16 cellular contexts compared by ENCODE assay signal in the genomic region with DNA sequence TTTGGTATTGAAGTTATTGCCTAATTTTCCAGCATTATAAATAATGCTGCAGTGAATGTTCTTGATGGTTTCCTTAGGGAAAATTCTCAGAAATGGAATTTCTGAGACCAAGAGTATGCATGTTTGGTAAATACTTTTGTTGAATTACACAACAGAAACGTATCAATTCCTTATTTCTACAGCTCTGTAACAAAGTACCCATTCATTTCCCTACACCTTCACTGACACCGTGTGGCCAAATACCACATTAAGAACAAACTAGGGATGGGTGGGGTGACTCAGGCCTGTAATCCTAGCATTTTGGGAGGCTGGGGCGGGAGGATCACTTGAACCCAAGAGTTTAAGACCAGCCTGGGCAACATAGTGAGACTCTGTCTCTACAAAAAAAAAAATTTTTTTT.
DNase-seq lines count a peak whose midpoint lies in the region; ATAC-seq, FAIRE-seq and TF ChIP-seq lines count a peak whose summit lies in the region.
"Had no signal": no experiment of that assay in that cellular context is flagged by ENCODE, and none has a peak within 500 bp of the region (broad histone marks: within the 10 kb centered on the region; RNA-seq: fewer than 3 reads in every experiment).

No MANE protein-coding gene starts in this region.

- TF ChIP-seq CTCF in D721Med (IDR thresholded peaks at IDR 0.05; ENCODE audit: insufficient read depth, missing control alignments) (peak; percentile 9), fibroblast of mammary gland (conservative IDR thresholded peaks at IDR 0.05; ENCODE audit: control insufficient read depth, insufficient read depth, low read depth, low read length) (peak; percentile 16)

- no peak overlapping the region for H3K4me3 ChIP-seq in fibroblast of mammary gland (ENCODE audit: control insufficient read depth, low read depth, low read length)
- H3K4me3 ChIP-seq: psoas muscle, vagina had no signal

- FAIRE-seq in D721Med (lab: Jason Lieb, UNC) (no peak), RCC 7860 (lab: Jason Lieb, UNC) (no peak)

- peak; percentile 7; the same call in 1 of the 2 replicates for TF ChIP-seq RAD21 in Ishikawa (IDR thresholded peaks at IDR 0.05; ENCODE audit: low read depth)

- DNase-seq in D721Med (ENCODE audit: insufficient read length, low spot score) (no peak), fibroblast of mammary gland (ENCODE audit: low read depth) (peak; percentile 37), GM19238 (ENCODE audit: insufficient read length, low spot score) (no peak), RCC 7860 (ENCODE audit: low spot score) (no peak), inferior parietal cortex (ENCODE audit: extremely low spot score) (no peak)
- DNase-seq: activated CD4-positive, alpha-beta T cell treated with anti-CD3 and anti-CD28 coated beads, Interleukin-2, amount 10 ng/mL, durations not matched to agents 24 days and 14 days; activated T-cell treated with anti-CD3 and anti-CD28 coated beads, Interleukin-2, amount 50 U/mL, for 48 hours; amygdala; kidney glomerular epithelial cell; NCI-H2029; psoas muscle; stimulated activated CD4-positive, alpha-beta T cell treated with anti-CD3 and anti-CD28 coated beads, Interleukin-2, amount 100 ng/mL, for 48 hours had no signal

- ATAC-seq in SK-N-SH treated with all-trans-retinoic acid at 6 μM for 48 hours = peak; percentile 49; the same call in 1 of the 3 replicates
- ATAC-seq in HG02571 (IDR thresholded peaks at IDR 0.05; ENCODE audit: unreplicated experiment) = no peak
- ATAC-seq: psoas muscle had no signal

- TF ChIP-seq EP300 in Ishikawa (IDR thresholded peaks at IDR 0.05; ENCODE audit: borderline replicate concordance) = no peak

TF ChIP-seq in Ishikawa, 13 proteins besides CTCF, POLR2A, EP300 and RAD21:
- TF ChIP-seq, protein P1, sequence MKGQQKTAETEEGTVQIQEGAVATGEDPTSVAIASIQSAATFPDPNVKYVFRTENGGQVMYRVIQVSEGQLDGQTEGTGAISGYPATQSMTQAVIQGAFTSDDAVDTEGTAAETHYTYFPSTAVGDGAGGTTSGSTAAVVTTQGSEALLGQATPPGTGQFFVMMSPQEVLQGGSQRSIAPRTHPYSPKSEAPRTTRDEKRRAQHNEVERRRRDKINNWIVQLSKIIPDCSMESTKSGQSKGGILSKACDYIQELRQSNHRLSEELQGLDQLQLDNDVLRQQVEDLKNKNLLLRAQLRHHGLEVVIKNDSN (IDR thresholded peaks at IDR 0.05) = no peak

TF ChIP-seq in SK-N-SH treated with all-trans-retinoic acid at 6 μM for 48 hours, 23 proteins besides CTCF, POLR2A, EP300 and RAD21:
- TF ChIP-seq, protein P2, sequence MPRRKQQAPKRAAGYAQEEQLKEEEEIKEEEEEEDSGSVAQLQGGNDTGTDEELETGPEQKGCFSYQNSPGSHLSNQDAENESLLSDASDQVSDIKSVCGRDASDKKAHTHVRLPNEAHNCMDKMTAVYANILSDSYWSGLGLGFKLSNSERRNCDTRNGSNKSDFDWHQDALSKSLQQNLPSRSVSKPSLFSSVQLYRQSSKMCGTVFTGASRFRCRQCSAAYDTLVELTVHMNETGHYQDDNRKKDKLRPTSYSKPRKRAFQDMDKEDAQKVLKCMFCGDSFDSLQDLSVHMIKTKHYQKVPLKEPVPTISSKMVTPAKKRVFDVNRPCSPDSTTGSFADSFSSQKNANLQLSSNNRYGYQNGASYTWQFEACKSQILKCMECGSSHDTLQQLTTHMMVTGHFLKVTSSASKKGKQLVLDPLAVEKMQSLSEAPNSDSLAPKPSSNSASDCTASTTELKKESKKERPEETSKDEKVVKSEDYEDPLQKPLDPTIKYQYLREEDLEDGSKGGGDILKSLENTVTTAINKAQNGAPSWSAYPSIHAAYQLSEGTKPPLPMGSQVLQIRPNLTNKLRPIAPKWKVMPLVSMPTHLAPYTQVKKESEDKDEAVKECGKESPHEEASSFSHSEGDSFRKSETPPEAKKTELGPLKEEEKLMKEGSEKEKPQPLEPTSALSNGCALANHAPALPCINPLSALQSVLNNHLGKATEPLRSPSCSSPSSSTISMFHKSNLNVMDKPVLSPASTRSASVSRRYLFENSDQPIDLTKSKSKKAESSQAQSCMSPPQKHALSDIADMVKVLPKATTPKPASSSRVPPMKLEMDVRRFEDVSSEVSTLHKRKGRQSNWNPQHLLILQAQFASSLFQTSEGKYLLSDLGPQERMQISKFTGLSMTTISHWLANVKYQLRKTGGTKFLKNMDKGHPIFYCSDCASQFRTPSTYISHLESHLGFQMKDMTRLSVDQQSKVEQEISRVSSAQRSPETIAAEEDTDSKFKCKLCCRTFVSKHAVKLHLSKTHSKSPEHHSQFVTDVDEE (CRISPR knock-in tag; IDR thresholded peaks at IDR 0.05) = no peak
